Comparison of ENCODE assay signal across 11 cellular contexts in genomic region chr16:77868478-77868877, GRCh38.
DNase-seq lines count a peak whose midpoint lies in the region; ATAC-seq, FAIRE-seq and TF ChIP-seq lines count a peak whose summit lies in the region.
"Had no signal": no experiment of that assay in that cellular context is flagged by ENCODE, and none has a peak within 500 bp of the region (broad histone marks: within the 10 kb centered on the region; RNA-seq: fewer than 3 reads in every experiment).

No MANE protein-coding gene starts in this region.

- no peaks in the 10 kb centered on the region for H4K20me1 ChIP-seq in H1 (replicated peaks in 1 of 2; ENCODE audit: control insufficient read depth in 1 of 2, insufficient read depth in 2 of 2, low read length in 2 of 2)

- CTCF ChIA-PET in H1 (lab: Charles Lee; ENCODE audit: partially characterized antibody), result interaction anchor here (1.0 to 2.8 kb wide), 6 partner anchors 11 to 134 kb away, joined by 3 to 12 read pairs (median 4); no protein-coding TSS in a partner anchor

- no peak overlapping the region for H3K4me2 ChIP-seq in H1 (ENCODE audit: insufficient read depth in 1 of 2, low read depth in 2 of 2, low read length in 2 of 2)

- H3K27me3 ChIP-seq in H1 (replicated peaks in 1 of 4; ENCODE audit: control insufficient read depth in 3 of 4, extremely low read depth in 1 of 4, insufficient read depth in 3 of 4, low read length in 3 of 4) (no peaks in the 10 kb centered on the region), left lung (no peaks in the 10 kb centered on the region)

- no peak overlapping the region for H3K27ac ChIP-seq in H1 (ENCODE audit: low read depth, low read length)
- no peak overlapping the region for H3K27ac ChIP-seq in left lung
- H3K27ac ChIP-seq: VCaP had no signal

- no peak for TF ChIP-seq RAD21 in H1 (IDR thresholded peaks at IDR 0.05 in 1 of 2, conservative IDR thresholded peaks at IDR 0.05 in 1 of 2; ENCODE audit: low read depth in 2 of 2, low read length in 2 of 2)

- no peaks in the 10 kb centered on the region for H3K23me2 ChIP-seq in H1 (ENCODE audit: low read depth, low read length)

- POLR2A ChIA-PET in H1 (lab: Charles Lee; ENCODE audit: partially characterized antibody), result interaction anchor here (0.6 to 1.1 kb wide), 2 partner anchors 10 to 210 kb away, joined by 3 read pairs; no protein-coding TSS in a partner anchor

- intact Hi-C loops in left lung (cut with DNase I), result no loop called here

- no peak overlapping the region for H4K8ac ChIP-seq in H1 (ENCODE audit: extremely low read depth, insufficient read depth, low read length)

- H2AFZ ChIP-seq in H1 (ENCODE audit: low read length), result no peak overlapping the region

- no peak overlapping the region for H3K9ac ChIP-seq in H1 (replicated peaks in 1 of 4; ENCODE audit: extremely low read depth in 1 of 4, low read depth in 3 of 4, low read length in 3 of 4)

- no peak overlapping the region for H3K23ac ChIP-seq in H1 (ENCODE audit: insufficient read length)

- no peak for TF ChIP-seq CTCF in H1 (IDR thresholded peaks at IDR 0.05; ENCODE audit: control extremely low read depth in 1 of 3, insufficient read depth in 1 of 3, low read depth in 1 of 3, low read length in 3 of 3)
- TF ChIP-seq CTCF in left lung (IDR thresholded peaks at IDR 0.05), result no peak

- no peak for TF ChIP-seq POLR2A in H1 (IDR thresholded peaks at IDR 0.05; ENCODE audit: control extremely low read depth in 1 of 2, low read depth in 2 of 2, low read length in 2 of 2)

- H4K5ac ChIP-seq in H1 (ENCODE audit: insufficient read length, low read depth, low read length), result no peak overlapping the region

- no peak for FAIRE-seq in H1 (lab: Jason Lieb, UNC)

- H2BK120ac ChIP-seq in H1 (replicated peaks; ENCODE audit: low read depth, low read length), result no peak overlapping the region

- WGBS in H1 (ENCODE audit: extremely low coverage in 1 of 2, insufficient coverage in 1 of 2, insufficient read length in 1 of 2, insufficient replicate concordance in 2 of 2, low coverage in 1 of 2, low lambda C conversion rate in 2 of 2, missing lambda C conversion rate in 1 of 2), 2 experiments, result 94% methylated on average over 5 of the region's 5 CpGs; no CpG with 5 or more reads in 1 of the 2 experiments

- H3K79me2 ChIP-seq in H1 (ENCODE audit: control insufficient read depth in 1 of 2, insufficient read depth in 2 of 2, low read length in 2 of 2), result no peaks in the 10 kb centered on the region

- no peak overlapping the region for H3K4ac ChIP-seq in H1 (replicated peaks; ENCODE audit: insufficient read length, low read depth, low read length)

- no peak overlapping the region for H2BK20ac ChIP-seq in H1 (ENCODE audit: low read length)

- 0 out of 2 replicates have a peak overlapping the region, but pooled peaks have one; percentile 28 for H2BK5ac ChIP-seq in H1 (ENCODE audit: low read depth, low read length)

- H3K9me3 ChIP-seq in H1 (ENCODE audit: insufficient read depth in 2 of 2, low read depth in 1 of 2, low read length in 1 of 2) (no peaks in the 10 kb centered on the region), left lung (no peaks in the 10 kb centered on the region)

- no peak overlapping the region for H2BK15ac ChIP-seq in H1 (ENCODE audit: low read length)

- H3K18ac ChIP-seq in H1 (ENCODE audit: extremely low read depth, low read length), result no peak overlapping the region

- TF ChIP-seq EP300 in H1 (IDR thresholded peaks at IDR 0.05; ENCODE audit: borderline replicate concordance in 1 of 2, low read depth in 2 of 2, low read length in 2 of 2), result no peak

- H3K14ac ChIP-seq in H1 (ENCODE audit: insufficient read length), result no peak overlapping the region

- no peak overlapping the region for H2AK5ac ChIP-seq in H1 (ENCODE audit: low read depth, low read length)

- H3K4me1 ChIP-seq in H1 (replicated peaks in 1 of 4; ENCODE audit: control insufficient read depth in 3 of 4, insufficient read depth in 4 of 4, low read length in 3 of 4) (peaks cover 0 to 3% (median 2%) of the 10 kb centered on the region in 4 experiments; a peak in 4 of 7 replicates), left lung (no peaks in the 10 kb centered on the region)

- no peak overlapping the region for H2BK12ac ChIP-seq in H1 (ENCODE audit: low read depth, low read length)

- no peak overlapping the region for H4K91ac ChIP-seq in H1 (replicated peaks; ENCODE audit: insufficient read length, low read length)

- H3K79me1 ChIP-seq in H1 (ENCODE audit: low read depth, low read length), result no peaks in the 10 kb centered on the region; the same call in 1 of the 2 replicates

- H3K36me3 ChIP-seq in H1 (ENCODE audit: control insufficient read depth in 2 of 4, insufficient read depth in 4 of 4, low read length in 3 of 4), result peaks cover 0 to 7% (median 0%) of the 10 kb centered on the region in 4 experiments; a peak in 2 of 8 replicates
- H3K36me3 ChIP-seq in left lung, result no peaks in the 10 kb centered on the region

- no peak overlapping the region for H3K56ac ChIP-seq in H1 (replicated peaks; ENCODE audit: insufficient read length, low read depth, low read length)

- peak; percentile 94 for ATAC-seq in GM21526 (IDR thresholded peaks at IDR 0.05; ENCODE audit: low FRiP score, unreplicated experiment)
- ATAC-seq in HG03175 (IDR thresholded peaks at IDR 0.05; ENCODE audit: unreplicated experiment), result peak; percentile 91
- ATAC-seq in left lung, result no peak

- no peak overlapping the region for H3K4me3 ChIP-seq in H1 (ENCODE audit: extremely low read depth in 1 of 4, insufficient read depth in 2 of 4, low read depth in 3 of 4, low read length in 4 of 4)
- H3K4me3 ChIP-seq in left lung, result no peak overlapping the region
- H3K4me3 ChIP-seq: lung had no signal

- DNase-seq in activated T-cell treated with anti-CD3 and anti-CD28 coated beads, Interleukin-2, amount 50 U/mL, for 48 hours, result peak; percentile 16 to 24
- DNase-seq in activated T-cell treated with anti-CD3 and anti-CD28 coated beads for 4 hours (no peak), H1 (ENCODE audit: low read depth in 1 of 2, low spot score in 2 of 2) (no peak), HPDE6-E6E7 (ENCODE audit: extremely low spot score) (no peak), left lung (no peak), DMS114 treated with DMSO at 0.1 percent for 48 hours (lab: John Stamatoyannopoulos, UW; ENCODE audit: unreplicated experiment) (no peak)
- DNase-seq: KG1 had no signal

TF ChIP-seq in H1, 55 proteins besides CTCF, POLR2A, EP300 and RAD21 (continues in another document):
- TF ChIP-seq HDAC6 (IDR thresholded peaks at IDR 0.05; ENCODE audit: low read depth, low read length), result no peak
- TF ChIP-seq EZH2 (IDR thresholded peaks at IDR 0.05; ENCODE audit: low read depth, low read length, severe bottlenecking), result no peak
- no peak for TF ChIP-seq GTF2F1 (IDR thresholded peaks at IDR 0.05; ENCODE audit: borderline replicate concordance, low read depth, low read length)
- no peak for TF ChIP-seq ATF2 (IDR thresholded peaks at IDR 0.05; ENCODE audit: low read length)
- no peak for TF ChIP-seq POU5F1 (IDR thresholded peaks at IDR 0.05; ENCODE audit: low read depth, low read length)
- no peak for TF ChIP-seq BCL11A (IDR thresholded peaks at IDR 0.05; ENCODE audit: low read depth in 2 of 2, low read length in 2 of 2)
- TF ChIP-seq SAP30 (IDR thresholded peaks at IDR 0.05; ENCODE audit: insufficient read depth, insufficient replicate concordance, low read length), result no peak
- TF ChIP-seq CBX5 (IDR thresholded peaks at IDR 0.05; ENCODE audit: low read depth, low read length), result no peak
- TF ChIP-seq ZNF274 (IDR thresholded peaks at IDR 0.05; ENCODE audit: borderline replicate concordance, extremely low read depth, low read length), result no peak
- TF ChIP-seq FOSL1 (IDR thresholded peaks at IDR 0.05; ENCODE audit: insufficient read depth, low read depth, low read length), result no peak

Comparison
In these comparisons a context has a peak if more than half of its experiments do, and no peak if none do; other contexts are left out.
1. DNase-seq: peak in activated T-cell treated with anti-CD3 and anti-CD28 coated beads, Interleukin-2, amount 50 U/mL, for 48 hours (2 of 2); none in activated T-cell treated with anti-CD3 and anti-CD28 coated beads for 4 hours (single experiment), H1 (0 of 2), HPDE6-E6E7 (single experiment), left lung (0 of 2) and DMS114 treated with DMSO at 0.1 percent for 48 hours (single experiment).